ENCODE assay signal across 8 cellular contexts in genomic region chr14:102775855-102776760, GRCh38. TPM values are rescaled to one million over a fixed set of nuclear protein-coding genes. Genes with fewer than 3 reads are reported as not detected.
DNase-seq lines count a peak whose midpoint lies in the region; ATAC-seq and TF ChIP-seq lines count a peak whose summit lies in the region.

No MANE protein-coding gene starts in this region.

- in situ Hi-C loops in astrocyte of the spinal cord (cut with HindIII; ENCODE audit: low sequenced_read_pairs): no loop called here

- H4K20me1 ChIP-seq in DND-41 (ENCODE audit: insufficient read depth, low read length): peaks cover 23% of the 10 kb centered on the region

- H3K9me3 ChIP-seq in DND-41 (ENCODE audit: insufficient read depth, low read length, severe bottlenecking): no peaks in the 10 kb centered on the region

- H3K27me3 ChIP-seq in DND-41 (ENCODE audit: insufficient read depth, low read length, poor library complexity): no peaks in the 10 kb centered on the region

- H3K4me3 ChIP-seq in DND-41 (ENCODE audit: low read depth in 1 of 2, low read length in 2 of 2) (peak overlapping the region in 1 of 2 experiments; percentile 58; a peak in 2 of 4 replicates), astrocyte of the spinal cord (ENCODE audit: low read depth, low read length) (no peak overlapping the region)

- H3K79me2 ChIP-seq in DND-41 (ENCODE audit: insufficient read depth, low read length): peaks cover 34% of the 10 kb centered on the region

- peaks cover 6% of the 10 kb centered on the region; the same call in 1 of the 2 replicates for H3K36me3 ChIP-seq in DND-41 (ENCODE audit: insufficient read depth, low read length)

- peak overlapping the region; percentile 98 for H2AFZ ChIP-seq in DND-41 (ENCODE audit: low read depth, low read length)

- H3K27ac ChIP-seq in DND-41 (ENCODE audit: low read length): peak overlapping the region; percentile 64

- H3K4me2 ChIP-seq in DND-41 (ENCODE audit: insufficient read depth, low read length): peak overlapping the region; percentile 73

- peak overlapping the region; percentile 56 for H3K9ac ChIP-seq in DND-41 (ENCODE audit: low read depth, low read length)

- ATAC-seq in DND-41 (ENCODE audit: insufficient read depth, low read depth) (no peak), left colon (peak; percentile 67)

- peaks cover 35% of the 10 kb centered on the region for H3K4me1 ChIP-seq in DND-41 (ENCODE audit: insufficient read depth, low read length)

- no peak for DNase-seq in DND-41
- peak; percentile 73 for DNase-seq in M059J (ENCODE audit: low read depth)
- DNase-seq in astrocyte of the spinal cord (ENCODE audit: low read depth, low spot score): peak; percentile 64
- DNase-seq in left colon: peak; percentile 36 to 51
- peak; percentile 25 for DNase-seq in superior temporal gyrus (ENCODE audit: extremely low spot score)
- DNase-seq in NOMO-1 treated with DMSO at 0.1 percent for 48 hours (lab: John Stamatoyannopoulos, UW; ENCODE audit: unreplicated experiment): no peak
- no peak for DNase-seq in stimulated activated CD4-positive, alpha-beta T cell treated with anti-CD3 and anti-CD28 coated beads, Interleukin-4, amount 100 ng/mL, for 24 hours
- DNase-seq in Ammon's horn (ENCODE audit: low spot score): no peak

- intact Hi-C loops in left colon (cut with DNase I, micrococcal nuclease): no loop called here

- TF ChIP-seq CTCF in DND-41 (IDR thresholded peaks at IDR 0.05; ENCODE audit: borderline replicate concordance, extremely low read depth, low read length, poor library complexity, severe bottlenecking) (no peak), astrocyte of the spinal cord (IDR thresholded peaks at IDR 0.05; ENCODE audit: low read depth, low read length) (no peak)

RNA-seq across cellular contexts. Expression of gene TRAF3, which starts 1.1 kb away (rescaled TPM):
- 12.5 and 16.1 TPM in 2 replicates for total RNA-seq in M059J (2014; rRNA removed; shearing (Covaris generic))
- 10 to 100 TPM; 22.6 to 31.6 TPM for total RNA-seq in left colon

Comparison
In these comparisons a context has a peak if more than half of its experiments do, and no peak if none do; other contexts are left out.
1. DNase-seq: peak in M059J (single experiment), astrocyte of the spinal cord (single experiment), left colon (2 of 2) and superior temporal gyrus (single experiment); none in DND-41 (single experiment), NOMO-1 treated with DMSO at 0.1 percent for 48 hours (single experiment), stimulated activated CD4-positive, alpha-beta T cell treated with anti-CD3 and anti-CD28 coated beads, Interleukin-4, amount 100 ng/mL, for 24 hours (single experiment) and Ammon's horn (single experiment).